Comparison of ENCODE assay signal across 1 cellular context in genomic region chr17:44222112-44222869, GRCh38.
TF ChIP-seq lines count a peak whose summit lies in the region.

No MANE protein-coding gene starts in this region.

TF ChIP-seq in HepG2, 621 proteins besides CTCF, POLR2A, EP300 and RAD21 (continued from another document and continues in another):
- peak; percentile 47; the same call in 1 of the 2 replicates for TF ChIP-seq POGK (CRISPR knock-in tag; conservative IDR thresholded peaks at IDR 0.05)
- TF ChIP-seq ZNF782 (CRISPR knock-in tag; IDR thresholded peaks at IDR 0.05; ENCODE audit: borderline replicate concordance) = no peak
- no peak for TF ChIP-seq ZNF441 (CRISPR knock-in tag; IDR thresholded peaks at IDR 0.05; ENCODE audit: borderline replicate concordance)
- TF ChIP-seq MZF1 (CRISPR knock-in tag; IDR thresholded peaks at IDR 0.05; ENCODE audit: borderline replicate concordance) = no peak
- TF ChIP-seq SNRNP70 (IDR thresholded peaks at IDR 0.05; ENCODE audit: low read depth, low read length) = no peak
- TF ChIP-seq NPAS2 (CRISPR knock-in tag; IDR thresholded peaks at IDR 0.05; ENCODE audit: borderline replicate concordance) = no peak
- TF ChIP-seq ZNF510 (CRISPR knock-in tag; IDR thresholded peaks at IDR 0.05; ENCODE audit: low read depth) = no peak
- no peak for TF ChIP-seq ZNF761 (CRISPR knock-in tag; conservative IDR thresholded peaks at IDR 0.05)
- no peak for TF ChIP-seq CENPT (CRISPR knock-in tag; IDR thresholded peaks at IDR 0.05; ENCODE audit: low read depth)
- 0 out of 2 replicates have a peak, but pooled peaks have one; percentile 64 for TF ChIP-seq ZFP90 (CRISPR knock-in tag; IDR thresholded peaks at IDR 0.05; ENCODE audit: borderline replicate concordance)
- no peak for TF ChIP-seq ZNF484 (CRISPR knock-in tag; IDR thresholded peaks at IDR 0.05; ENCODE audit: borderline replicate concordance, low read depth)
- TF ChIP-seq ZBTB46 (CRISPR knock-in tag; IDR thresholded peaks at IDR 0.05; ENCODE audit: borderline replicate concordance) = no peak
- no peak for TF ChIP-seq NR2F1 (CRISPR knock-in tag; IDR thresholded peaks at IDR 0.05)
- TF ChIP-seq EED (CRISPR knock-in tag; IDR thresholded peaks at IDR 0.05) = no peak
- TF ChIP-seq ZNF224 (CRISPR knock-in tag; IDR thresholded peaks at IDR 0.05) = no peak
- no peak for TF ChIP-seq YEATS2 (CRISPR knock-in tag; IDR thresholded peaks at IDR 0.05; ENCODE audit: borderline replicate concordance)
- no peak for TF ChIP-seq TGIF2 (CRISPR knock-in tag; IDR thresholded peaks at IDR 0.05)
- no peak for TF ChIP-seq ZNF569 (CRISPR knock-in tag; IDR thresholded peaks at IDR 0.05; ENCODE audit: borderline replicate concordance)
- peak; percentile 78; the same call in 1 of the 2 replicates for TF ChIP-seq NFKB2 (CRISPR knock-in tag; IDR thresholded peaks at IDR 0.05; ENCODE audit: borderline replicate concordance)
- TF ChIP-seq TARDBP (CRISPR knock-in tag; IDR thresholded peaks at IDR 0.05) = no peak
- no peak for TF ChIP-seq GPN1 (CRISPR knock-in tag; IDR thresholded peaks at IDR 0.05; ENCODE audit: borderline replicate concordance)
- 0 out of 2 replicates have a peak, but pooled peaks have one; percentile 47 for TF ChIP-seq IRF9 (CRISPR knock-in tag; IDR thresholded peaks at IDR 0.05; ENCODE audit: borderline replicate concordance)
- no peak for TF ChIP-seq ZZZ3 (CRISPR knock-in tag; IDR thresholded peaks at IDR 0.05; ENCODE audit: borderline replicate concordance)
- no peak for TF ChIP-seq LBX2 (CRISPR knock-in tag; IDR thresholded peaks at IDR 0.05; ENCODE audit: borderline replicate concordance)
- TF ChIP-seq ZNF503 (CRISPR knock-in tag; IDR thresholded peaks at IDR 0.05) = peak; percentile 19; the same call in 1 of the 2 replicates
- TF ChIP-seq YEATS4 (CRISPR knock-in tag; IDR thresholded peaks at IDR 0.05; ENCODE audit: borderline replicate concordance) = peak; percentile 79
- TF ChIP-seq ZFP37 (CRISPR knock-in tag; IDR thresholded peaks at IDR 0.05; ENCODE audit: borderline replicate concordance) = 0 out of 2 replicates have a peak, but pooled peaks have one; percentile 67
- TF ChIP-seq SRSF1 (optimal IDR thresholded peaks at IDR 0.05; ENCODE audit: low read depth, low read length) = peak; percentile 11
- no peak for TF ChIP-seq NFIC (IDR thresholded peaks at IDR 0.05; ENCODE audit: low read length)
- no peak for TF ChIP-seq NFE2L1 (CRISPR knock-in tag; IDR thresholded peaks at IDR 0.05; ENCODE audit: borderline replicate concordance)
- no peak for TF ChIP-seq PRDM15 (CRISPR knock-in tag; IDR thresholded peaks at IDR 0.05)
- TF ChIP-seq FUBP1 (CRISPR knock-in tag; IDR thresholded peaks at IDR 0.05; ENCODE audit: borderline replicate concordance) = no peak
- no peak for TF ChIP-seq ZNF672 (CRISPR knock-in tag; IDR thresholded peaks at IDR 0.05)
- no peak for TF ChIP-seq DNMT3B (CRISPR knock-in tag; conservative IDR thresholded peaks at IDR 0.05)
- TF ChIP-seq ELF1 (CRISPR knock-in tag; IDR thresholded peaks at IDR 0.05) = no peak
- no peak for TF ChIP-seq NR2F6 (IDR thresholded peaks at IDR 0.05)
- TF ChIP-seq NR2F6 (CRISPR knock-in tag; IDR thresholded peaks at IDR 0.05) = no peak
- TF ChIP-seq ARNTL (CRISPR knock-in tag; IDR thresholded peaks at IDR 0.05) = no peak
- no peak for TF ChIP-seq ZHX2 (IDR thresholded peaks at IDR 0.05; ENCODE audit: low read depth)
- TF ChIP-seq ZHX2 (CRISPR knock-in tag; IDR thresholded peaks at IDR 0.05; ENCODE audit: borderline replicate concordance) = no peak; the same call in 1 of the 2 replicates
- TF ChIP-seq TFAP4 (IDR thresholded peaks at IDR 0.05; ENCODE audit: borderline replicate concordance, low read depth) = peak; percentile 6; the same call in 1 of the 2 replicates
